In the genomic region with DNA sequence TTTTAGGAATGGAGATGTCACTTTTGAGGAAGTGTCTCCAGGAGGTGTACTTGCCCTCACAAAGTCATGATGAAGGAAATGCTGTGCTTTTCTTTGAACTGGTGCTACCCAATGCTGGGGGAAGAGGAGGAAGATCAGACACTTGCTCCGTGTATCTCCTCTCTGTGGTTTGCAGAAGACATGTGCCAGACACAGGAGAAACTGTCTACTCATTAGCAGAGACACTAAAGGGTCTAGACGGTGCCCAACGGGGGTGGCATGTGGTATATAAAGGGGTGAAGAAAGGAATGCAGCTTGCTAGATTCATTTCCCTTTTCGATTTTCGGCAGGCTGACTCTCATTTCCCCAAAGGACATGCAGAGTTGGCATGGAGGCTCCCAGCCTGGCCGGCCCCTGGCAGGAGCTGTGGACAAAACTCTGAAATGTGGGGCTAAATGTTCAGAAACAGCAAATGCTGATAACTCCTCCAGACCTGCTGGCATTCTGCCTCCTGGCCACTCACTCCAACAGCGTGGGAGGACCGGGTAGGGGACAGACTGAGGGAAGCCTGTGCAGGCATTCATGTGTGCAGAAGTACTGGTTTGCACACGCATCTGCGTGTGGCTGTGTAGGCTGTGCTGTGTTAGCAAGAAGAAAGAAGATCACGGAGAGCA, we compare ENCODE assay signal across 10 cellular contexts. TPM values are rescaled to one million over a fixed set of nuclear protein-coding genes. Genes with fewer than 3 reads are reported as not detected.
DNase-seq lines count a peak whose midpoint lies in the region; ATAC-seq, FAIRE-seq and TF ChIP-seq lines count a peak whose summit lies in the region.
"Had no signal": no experiment of that assay in that cellular context is flagged by ENCODE, and none has a peak within 500 bp of the region (broad histone marks: within the 10 kb centered on the region; RNA-seq: fewer than 3 reads in every experiment).

No MANE protein-coding gene starts in this region.

- H3K9me3 ChIP-seq in subcutaneous abdominal adipose tissue (ENCODE audit: control insufficient read depth in 5 of 5, low read length in 5 of 5), result no peaks in the 10 kb centered on the region

- intact Hi-C loops in left ventricle myocardium superior (cut with micrococcal nuclease), result no loop called here
- intact Hi-C loops in activated CD4-positive, alpha-beta T cell treated with anti-CD3 and anti-CD28 coated beads, Interleukin-2, amount 10 ng/mL, durations not matched to agents 24 days and 14 days (cut with micrococcal nuclease), result no loop called here

- peaks cover 7% of the 10 kb centered on the region; the same call in 1 of the 2 replicates for H3K27me3 Mint-ChIP-seq in HFFc6 (ENCODE audit: insufficient read depth)
- no peaks in the 10 kb centered on the region for H3K27me3 Mint-ChIP-seq in activated CD4-positive, alpha-beta T cell treated with anti-CD3 and anti-CD28 coated beads, Interleukin-2, amount 10 ng/mL, durations not matched to agents 24 days and 14 days

- TF ChIP-seq POLR2A in erythroblast (IDR thresholded peaks at IDR 0.05; ENCODE audit: low read length), result no peak

- peak overlapping the region in 3 of 5 donors; percentile 21 to 56 (median 38) for H3K9ac ChIP-seq in subcutaneous abdominal adipose tissue (ENCODE audit: low read length in 5 of 5)

- peak overlapping the region; percentile 96 for H3K27ac ChIP-seq in subcutaneous abdominal adipose tissue (ENCODE audit: low read depth, low read length)
- H3K27ac ChIP-seq: C4-2B had no signal

- peak overlapping the region; percentile 71; the same call in 1 of the 2 replicates for H3K4me3 Mint-ChIP-seq in HFFc6
- no peak overlapping the region for H3K4me3 Mint-ChIP-seq in activated CD4-positive, alpha-beta T cell treated with anti-CD3 and anti-CD28 coated beads, Interleukin-2, amount 10 ng/mL, durations not matched to agents 24 days and 14 days
- H3K4me3 Mint-ChIP-seq: T-cell had no signal

- ATAC-seq in left ventricle myocardium superior, result peak; percentile 76
- ATAC-seq: T-cell had no signal

- H3K9me3 Mint-ChIP-seq in HFFc6, result no peaks in the 10 kb centered on the region
- H3K9me3 Mint-ChIP-seq in activated CD4-positive, alpha-beta T cell treated with anti-CD3 and anti-CD28 coated beads, Interleukin-2, amount 10 ng/mL, durations not matched to agents 24 days and 14 days, result no peaks in the 10 kb centered on the region
- H3K9me3 Mint-ChIP-seq: T-cell had no signal

- no peaks in the 10 kb centered on the region for H3K27me3 ChIP-seq in subcutaneous abdominal adipose tissue (ENCODE audit: control insufficient read depth in 5 of 5, insufficient read depth in 4 of 5, low read length in 5 of 5)

- TF ChIP-seq CTCF in HFFc6 (IDR thresholded peaks at IDR 0.05), result no peak

- H3K4me3 ChIP-seq in subcutaneous abdominal adipose tissue (ENCODE audit: low read depth in 1 of 5, low read length in 5 of 5), result peak overlapping the region; percentile 32 to 62 (median 54)

- peaks cover 9% of the 10 kb centered on the region for H3K4me1 Mint-ChIP-seq in HFFc6 (ENCODE audit: low read depth)
- H3K4me1 Mint-ChIP-seq in activated CD4-positive, alpha-beta T cell treated with anti-CD3 and anti-CD28 coated beads, Interleukin-2, amount 10 ng/mL, durations not matched to agents 24 days and 14 days, result no peaks in the 10 kb centered on the region
- H3K4me1 Mint-ChIP-seq: T-cell had no signal

- H3K36me3 ChIP-seq in subcutaneous abdominal adipose tissue (ENCODE audit: control insufficient read depth in 5 of 5, insufficient read depth in 5 of 5, low read length in 5 of 5), result no peaks in the 10 kb centered on the region

- peaks cover 14 to 41% (median 33%) of the 10 kb centered on the region in 5 donors for H3K4me1 ChIP-seq in subcutaneous abdominal adipose tissue (ENCODE audit: control insufficient read depth in 5 of 5, insufficient read depth in 5 of 5, low read length in 5 of 5)

- DNase-seq in Ammon's horn (ENCODE audit: low spot score) (peak; percentile 78), HFFc6 (no peak), RCC 7860 (ENCODE audit: low spot score) (peak; percentile 78), left ventricle myocardium superior (peak; percentile 82), cortex of kidney (lab: John Stamatoyannopoulos, UW) (no peak), erythroblast (lab: John Stamatoyannopoulos, UW) (no peak)
- DNase-seq in activated CD4-positive, alpha-beta T cell treated with anti-CD3 and anti-CD28 coated beads, Interleukin-2, amount 10 ng/mL, durations not matched to agents 24 days and 14 days, result no peak

- peak overlapping the region; percentile 74 for H3K27ac Mint-ChIP-seq in HFFc6
- no peak overlapping the region for H3K27ac Mint-ChIP-seq in activated CD4-positive, alpha-beta T cell treated with anti-CD3 and anti-CD28 coated beads, Interleukin-2, amount 10 ng/mL, durations not matched to agents 24 days and 14 days
- H3K27ac Mint-ChIP-seq: T-cell had no signal

- no peaks in the 10 kb centered on the region for H3K36me3 Mint-ChIP-seq in HFFc6 (ENCODE audit: low read depth)
- no peaks in the 10 kb centered on the region for H3K36me3 Mint-ChIP-seq in activated CD4-positive, alpha-beta T cell treated with anti-CD3 and anti-CD28 coated beads, Interleukin-2, amount 10 ng/mL, durations not matched to agents 24 days and 14 days (ENCODE audit: low read depth)
- H3K36me3 Mint-ChIP-seq: T-cell had no signal

- no peak for FAIRE-seq in RCC 7860 (lab: Jason Lieb, UNC)

RNA-seq across cellular contexts. Expression of a gene that starts 59.6 kb away (rescaled TPM):
- total RNA-seq in HFFc6 (2021; fragmentation: NEBNext Ultra II Directional; extraction: Animal tissue kit (Norgen Biotek cat#: 25700)), result 10 to 100 TPM; 71.3 to 90.5 (median 85.1) TPM
- total RNA-seq in left ventricle myocardium superior, result 502 TPM
- 69.3 and 79.7 TPM in 2 replicates for total RNA-seq in activated CD4-positive, alpha-beta T cell treated with anti-CD3 and anti-CD28 coated beads, Interleukin-2, amount 10 ng/mL, durations not matched to agents 24 days and 14 days

Comparison
In these comparisons a context has a peak if more than half of its experiments do, and no peak if none do; other contexts are left out.
1. DNase-seq: peak in Ammon's horn (single experiment), RCC 7860 (single experiment) and left ventricle myocardium superior (single experiment); none in HFFc6 (single experiment), activated CD4-positive, alpha-beta T cell treated with anti-CD3 and anti-CD28 coated beads, Interleukin-2, amount 10 ng/mL, durations not matched to agents 24 days and 14 days (single experiment), cortex of kidney (single experiment) and erythroblast (0 of 2).